ENCODE assay signal across 15 cellular contexts in the genomic region with DNA sequence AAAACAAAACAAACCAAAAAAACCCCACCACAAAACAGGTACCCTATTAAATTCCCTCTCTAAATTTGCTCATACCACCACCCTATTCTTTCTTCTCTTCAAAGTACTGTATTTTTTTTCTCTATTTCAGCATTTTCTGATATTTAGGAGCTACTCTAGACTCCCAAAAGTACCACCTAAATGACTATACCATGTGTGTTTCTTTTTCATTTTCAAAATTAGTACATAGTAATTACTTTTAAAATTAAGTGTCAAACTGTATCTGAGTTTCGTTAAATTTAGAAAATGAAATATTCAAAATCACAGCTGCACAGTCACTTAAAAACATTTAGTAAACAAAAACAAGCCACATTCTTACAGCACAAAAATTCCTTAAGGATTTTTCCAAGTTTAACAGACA.
"Had no signal": no experiment of that assay in that cellular context is flagged by ENCODE, and none has a peak within 500 bp of the region (broad histone marks: within the 10 kb centered on the region; RNA-seq: fewer than 3 reads in every experiment).

No MANE protein-coding gene starts in this region.

- H3K9me3 Mint-ChIP-seq: activated naive CD4-positive, alpha-beta T cell treated with anti-CD3 and anti-CD28 coated beads, Interleukin-2, amount 50 U/mL, for 72 hours; memory B cell; neural crest cell had no signal

- H3K27ac Mint-ChIP-seq: memory B cell had no signal

- H3K4me1 Mint-ChIP-seq: neural crest cell had no signal

- H3K4me1 ChIP-seq: testis, upper lobe of right lung had no signal

- H3K9me3 ChIP-seq: stomach, testis, upper lobe of right lung had no signal

- H3K4me3 Mint-ChIP-seq: memory B cell, neural crest cell had no signal

- ATAC-seq: esophagus mucosa, sciatic nerve, upper lobe of right lung had no signal

- H3K27me3 Mint-ChIP-seq: memory B cell had no signal

- H3K4me3 ChIP-seq: coronary artery, stomach, testis, upper lobe of right lung had no signal

- H3K27me3 ChIP-seq: stomach, testis, upper lobe of right lung had no signal

- H3K36me3 Mint-ChIP-seq: activated naive CD4-positive, alpha-beta T cell treated with anti-CD3 and anti-CD28 coated beads, Interleukin-2, amount 50 U/mL, for 72 hours; memory B cell had no signal

- H3K27ac ChIP-seq: coronary artery, stomach, testis, upper lobe of right lung had no signal

- DNase-seq: activated gamma-delta T cell; amniotic stem cell; hippocampal formation; left ventricle myocardium superior; stimulated activated CD4-positive, alpha-beta T cell treated with anti-CD3 and anti-CD28 coated beads, Interleukin-1b, Interleukin-23, amount 100 ng/mL, for 48 hours; stomach; T-helper 9 cell; testis; upper lobe of right lung had no signal

- H3K36me3 ChIP-seq: stomach, upper lobe of right lung had no signal
